8 cellular contexts compared by ENCODE assay signal in genomic region chr9:126862461-126862830, GRCh38. TPM values are rescaled to one million over a fixed set of nuclear protein-coding genes. Genes with fewer than 3 reads are reported as not detected.
DNase-seq lines count a peak whose midpoint lies in the region; ATAC-seq and TF ChIP-seq lines count a peak whose summit lies in the region.

No MANE protein-coding gene starts in this region.

- peaks cover 7% of the 10 kb centered on the region; the same call in 1 of the 2 replicates for H3K36me3 ChIP-seq in Panc1 (ENCODE audit: control insufficient read depth, insufficient read depth, low read length)

- H3K27ac ChIP-seq in Panc1 (ENCODE audit: low read length), result peak overlapping the region; percentile 17; the same call in 1 of the 2 replicates

- intact Hi-C loops in Panc1 (cut with micrococcal nuclease; ENCODE audit: unreplicated experiment), result no loop called here

- H3K27me3 ChIP-seq in Panc1 (ENCODE audit: control insufficient read depth, insufficient read depth, low read length), result no peaks in the 10 kb centered on the region

- POLR2A ChIA-PET in Panc1 (lab: Charles Lee), result no interaction called here

- no peaks in the 10 kb centered on the region for H3K9me3 ChIP-seq in Panc1 (ENCODE audit: control insufficient read depth, insufficient read depth, low read depth, low read length)

- peak overlapping the region; percentile 82 for H3K4me3 ChIP-seq in GM12865 (ENCODE audit: low read depth, low read length)
- peak overlapping the region; percentile 71 to 81 for H3K4me3 ChIP-seq in Panc1 (ENCODE audit: low read depth in 2 of 2, low read length in 2 of 2)
- peak overlapping the region; percentile 81 for H3K4me3 ChIP-seq in fibroblast of villous mesenchyme (ENCODE audit: low read depth, low read length)
- H3K4me3 ChIP-seq in skeletal muscle cell (ENCODE audit: low read depth, low read length), result peak overlapping the region; percentile 83

- no peak for ATAC-seq in Panc1
- no peak for ATAC-seq in omental fat pad (ENCODE audit: low FRiP score)
- no peak for ATAC-seq in GM18867 (IDR thresholded peaks at IDR 0.05; ENCODE audit: unreplicated experiment)

- H3K4me1 ChIP-seq in Panc1 (ENCODE audit: control insufficient read depth, insufficient read depth, low read length), result peaks cover 17% of the 10 kb centered on the region

- peak; percentile 13 for DNase-seq in GM12865 (ENCODE audit: low read depth)
- no peak for DNase-seq in Panc1 (ENCODE audit: low read depth, low spot score)
- peak; percentile 6 for DNase-seq in fibroblast of villous mesenchyme (ENCODE audit: low read depth)
- DNase-seq in skeletal muscle cell (ENCODE audit: low read depth), result no peak
- DNase-seq in T1000 (lab: John Stamatoyannopoulos, UW), result no peak
- DNase-seq in putamen (ENCODE audit: low spot score), result no peak
- no peak for DNase-seq in omental fat pad (ENCODE audit: low spot score)

- in situ Hi-C loops in Panc1 (cut with HindIII; ENCODE audit: low pct_unique_long_range_greater_than_20kb, low sequenced_read_pairs), result no loop called here

- TF ChIP-seq CTCF in GM12865 (IDR thresholded peaks at IDR 0.05; ENCODE audit: insufficient read depth, low read depth, low read length, missing control alignments) (no peak), Panc1 (IDR thresholded peaks at IDR 0.05) (no peak), fibroblast of villous mesenchyme (IDR thresholded peaks at IDR 0.05; ENCODE audit: insufficient read depth, low read depth, low read length) (no peak), omental fat pad (IDR thresholded peaks at IDR 0.05) (no peak)

- BruUV-seq in Panc1 (replicated peaks; lab: Mats Ljungman, UMichigan), result TSS peak; percentile 84

- CTCF ChIA-PET in Panc1 (lab: Charles Lee), result interaction anchor here (0.6 kb wide), 1 partner anchor 10 kb away, joined by 3 read pairs; no protein-coding TSS in a partner anchor

RNA-seq across cellular contexts. Expression of gene ZBTB34, which starts 2.0 kb away (rescaled TPM):
- total RNA-seq in Panc1 (2021; ENCODE audit: unreplicated experiment) (5.5 TPM), fibroblast of villous mesenchyme (6.9 and 8.1 TPM in 2 replicates), omental fat pad (10 to 100 TPM in 3 of 4 donors, 1 to 10 TPM in 1; 8.0 to 16.4 (median 13.4) TPM)
- 1.6 TPM for polyA plus RNA-seq in Panc1 (2012; ENCODE audit: insufficient read length)

RNA-seq across cellular contexts. Expression of gene RALGPS1, which starts 52.1 kb away (rescaled TPM):
- total RNA-seq in Panc1 (2021; ENCODE audit: unreplicated experiment) (7.2 TPM), fibroblast of villous mesenchyme (1.6 and 2.6 TPM in 2 replicates), omental fat pad (10 to 100 TPM in 1 of 4 donors, 1 to 10 TPM in 3; 4.0 to 15.3 (median 4.8) TPM)
- 4.4 TPM for polyA plus RNA-seq in Panc1 (2012; ENCODE audit: insufficient read length)

RNA-seq across cellular contexts. Expression of gene ZBTB43, which starts 57.6 kb away (rescaled TPM):
- total RNA-seq in Panc1 (2021; ENCODE audit: unreplicated experiment) (9.7 TPM), fibroblast of villous mesenchyme (9.0 and 13.0 TPM in 2 replicates), omental fat pad (10 to 100 TPM; 11.2 to 28.8 (median 13.7) TPM)
- polyA plus RNA-seq in Panc1 (2012; ENCODE audit: insufficient read length), result 2.0 TPM

Comparison
In these comparisons a context has a peak if more than half of its experiments do, and no peak if none do; other contexts are left out.
1. DNase-seq: peak in GM12865 (single experiment) and fibroblast of villous mesenchyme (single experiment); none in Panc1 (single experiment), skeletal muscle cell (single experiment), T1000 (single experiment), putamen (single experiment) and omental fat pad (single experiment).
2. Peak in every context shown above with its lines, with median percentiles within 50 percentile points of each other: H3K4me3 ChIP-seq.